In genomic region chr11:44159848-44160721, GRCh38 we compare ENCODE assay signal across 18 cellular contexts.
A peak's percentile ranks its signal among the peaks of the same experiment; 100 is the strongest.
DNase-seq lines count a peak whose midpoint lies in the region; ATAC-seq and TF ChIP-seq lines count a peak whose summit lies in the region.
"Had no signal": no experiment of that assay in that cellular context is flagged by ENCODE, and none has a peak within 500 bp of the region (broad histone marks: within the 10 kb centered on the region; RNA-seq: fewer than 3 reads in every experiment).

No MANE protein-coding gene starts in this region.

- peaks cover 26 to 29% of the 10 kb centered on the region in 2 donors for H3K36me3 Mint-ChIP-seq in naive B cell

- peaks cover 0 to 3% (median 0%) of the 10 kb centered on the region in 7 donors for H3K9me3 Mint-ChIP-seq in naive B cell
- H3K9me3 Mint-ChIP-seq: CD4-positive, alpha-beta memory T cell had no signal

- POLR2A ChIA-PET in HEK293T (lab: Yijun Ruan, JAX), result no interaction called here

- H3K4me3 ChIP-seq in foreskin fibroblast (ENCODE audit: low read depth in 1 of 2, low read length in 2 of 2), result no peak overlapping the region
- H3K4me3 ChIP-seq: skin epidermis, stomach had no signal

- ATAC-seq in GM18909 (IDR thresholded peaks at IDR 0.05; ENCODE audit: poor library complexity, unreplicated experiment), result peak; percentile 65
- peak; percentile 79 for ATAC-seq in GM21786 (IDR thresholded peaks at IDR 0.05; ENCODE audit: unreplicated experiment)
- ATAC-seq in HG03520 (IDR thresholded peaks at IDR 0.05; ENCODE audit: unreplicated experiment), result peak; percentile 68
- ATAC-seq in naive B cell (ENCODE audit: low read depth in 2 of 2), result peak in 1 of 2 donors; percentile 41

- TF ChIP-seq CTCF in foreskin fibroblast (IDR thresholded peaks at IDR 0.05; ENCODE audit: low read depth, low read length), result no peak

- H3K27ac Mint-ChIP-seq in naive B cell, result peak overlapping the region in 4 of 6 donors; percentile 17 to 70 (median 30)

- CTCF ChIA-PET in HEK293T (lab: Yijun Ruan, JAX), result interaction anchor here (1.1 kb wide), 1 partner anchor 26 kb away, joined by 5 read pairs; no protein-coding TSS in a partner anchor

- no peak overlapping the region for H3K4me3 Mint-ChIP-seq in naive B cell
- H3K4me3 Mint-ChIP-seq: CD4-positive, alpha-beta memory T cell had no signal

- no peak for DNase-seq in naive B cell
- no peak for DNase-seq in foreskin fibroblast
- DNase-seq in HEK293T (ENCODE audit: extremely low spot score), result no peak
- DNase-seq in AG20443 (ENCODE audit: low spot score), result no peak
- DNase-seq: activated CD4-positive, CD25-positive, alpha-beta regulatory T cell treated with anti-CD3 and anti-CD28 coated beads, Interleukin-2, amount 50 U/mL, for 72 hours; activated CD8-positive, alpha-beta memory T cell treated with anti-CD3 and anti-CD28 coated beads, Interleukin-2, amount 50 U/mL, for 48 hours; activated naive CD4-positive, alpha-beta T cell treated with anti-CD3 and anti-CD28 coated beads, Interleukin-2, amount 50 U/mL, for 16 hours; CD4-positive, alpha-beta memory T cell; foreskin melanocyte; KBM-7; mesenchymal stem cell; NCI-H2081 treated with DMSO at 0.1 percent for 48 hours; stomach; T-helper 1 cell had no signal

- no peaks in the 10 kb centered on the region for H3K27me3 Mint-ChIP-seq in naive B cell
- H3K27me3 Mint-ChIP-seq: CD4-positive, alpha-beta memory T cell had no signal

- peaks cover 18 to 34% (median 25%) of the 10 kb centered on the region in 3 donors for H3K4me1 Mint-ChIP-seq in naive B cell

TF ChIP-seq in HEK293T, 16 proteins besides CTCF, POLR2A, EP300 and RAD21:
- no peak for TF ChIP-seq LEF1 (IDR thresholded peaks at IDR 0.05; ENCODE audit: borderline replicate concordance)
- TF ChIP-seq CTBP1 (IDR thresholded peaks at IDR 0.05; ENCODE audit: borderline replicate concordance), result no peak
- TF ChIP-seq ELF4 (IDR thresholded peaks at IDR 0.05), result no peak
- TF ChIP-seq SUZ12 (IDR thresholded peaks at IDR 0.05), result no peak
- no peak for TF ChIP-seq BHLHE40 (IDR thresholded peaks at IDR 0.05; ENCODE audit: borderline replicate concordance)
- no peak for TF ChIP-seq NFRKB (IDR thresholded peaks at IDR 0.05)
- TF ChIP-seq FOXA1 (IDR thresholded peaks at IDR 0.05), result no peak
- no peak for TF ChIP-seq ZNF384 (IDR thresholded peaks at IDR 0.05)
- no peak for TF ChIP-seq HDGF (IDR thresholded peaks at IDR 0.05; ENCODE audit: borderline replicate concordance)
- no peak for TF ChIP-seq FOXK2 (IDR thresholded peaks at IDR 0.05)
- TF ChIP-seq, protein P1, sequence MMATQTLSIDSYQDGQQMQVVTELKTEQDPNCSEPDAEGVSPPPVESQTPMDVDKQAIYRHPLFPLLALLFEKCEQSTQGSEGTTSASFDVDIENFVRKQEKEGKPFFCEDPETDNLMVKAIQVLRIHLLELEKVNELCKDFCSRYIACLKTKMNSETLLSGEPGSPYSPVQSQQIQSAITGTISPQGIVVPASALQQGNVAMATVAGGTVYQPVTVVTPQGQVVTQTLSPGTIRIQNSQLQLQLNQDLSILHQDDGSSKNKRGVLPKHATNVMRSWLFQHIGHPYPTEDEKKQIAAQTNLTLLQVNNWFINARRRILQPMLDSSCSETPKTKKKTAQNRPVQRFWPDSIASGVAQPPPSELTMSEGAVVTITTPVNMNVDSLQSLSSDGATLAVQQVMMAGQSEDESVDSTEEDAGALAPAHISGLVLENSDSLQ (IDR thresholded peaks at IDR 0.05), result no peak
- TF ChIP-seq L3MBTL2 (conservative IDR thresholded peaks at IDR 0.05), result no peak
- no peak for TF ChIP-seq TARDBP (IDR thresholded peaks at IDR 0.05)
